8 cellular contexts compared by ENCODE assay signal in the genomic region with DNA sequence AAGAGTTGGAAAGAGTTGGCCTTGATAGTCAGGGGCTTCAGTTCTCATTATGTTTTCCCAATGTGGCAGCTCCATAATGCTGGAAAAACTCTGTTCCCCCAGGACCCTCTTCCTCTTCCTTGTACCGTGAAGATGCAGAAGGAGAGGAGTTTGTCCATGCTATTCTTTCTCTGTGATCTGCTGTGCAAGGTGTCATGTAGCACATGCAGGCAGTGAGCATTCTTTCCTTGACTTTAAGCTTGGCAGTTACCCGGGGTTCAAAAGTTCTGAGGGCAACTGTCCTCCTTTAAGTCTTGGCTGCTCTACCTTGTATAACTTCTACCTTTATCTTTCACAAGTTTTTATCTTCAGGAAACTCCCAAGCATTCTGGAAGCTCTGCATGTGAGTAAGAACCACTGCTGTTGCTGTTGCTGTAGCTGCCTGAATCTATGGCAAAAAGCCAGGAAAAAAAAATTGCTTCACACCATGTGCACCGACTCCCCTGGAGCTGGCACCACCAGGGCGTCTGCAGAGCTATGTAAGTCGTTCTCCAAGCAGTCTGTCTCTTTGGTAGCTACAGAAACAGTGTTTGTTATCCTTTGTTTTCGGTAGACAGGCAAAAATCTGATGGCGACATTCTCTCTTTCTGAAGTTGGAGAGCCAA. TPM values are rescaled to one million over a fixed set of nuclear protein-coding genes. Genes with fewer than 3 reads are reported as not detected.
DNase-seq lines count a peak whose midpoint lies in the region; ATAC-seq and TF ChIP-seq lines count a peak whose summit lies in the region.

No MANE protein-coding gene starts in this region.

- DNase-seq in AG20443 (ENCODE audit: low spot score) (peak; percentile 85), NCI-H446 treated with DMSO at 0.1 percent for 48 hours (lab: John Stamatoyannopoulos, UW) (peak; percentile 70), esophagus squamous epithelium (lab: John Stamatoyannopoulos, UW) (no peak), mucosa of descending colon (no peak), DMS53 treated with DMSO at 0.1 percent for 48 hours (lab: John Stamatoyannopoulos, UW; ENCODE audit: unreplicated experiment) (no peak)
- DNase-seq in natural killer cell treated with Interleukin-12 subunit alpha and Interleukin-12 subunit beta and Interleukin-15 and Interleukin-18, amount 100 ng/mL, for 72 hours (ENCODE audit: low spot score), result no peak

- H3K9me3 Mint-ChIP-seq in natural killer cell treated with Interleukin-12 subunit alpha and Interleukin-12 subunit beta and Interleukin-15 and Interleukin-18, amount 100 ng/mL, for 72 hours, result no peaks in the 10 kb centered on the region

- ATAC-seq in mucosa of descending colon, result peak; percentile 67
- ATAC-seq in HG02870 (IDR thresholded peaks at IDR 0.05; ENCODE audit: unreplicated experiment), result no peak
- ATAC-seq in natural killer cell treated with Interleukin-12 subunit alpha and Interleukin-12 subunit beta and Interleukin-15 and Interleukin-18, amount 100 ng/mL, for 72 hours, result no peak
- ATAC-seq in GM18867 (IDR thresholded peaks at IDR 0.05; ENCODE audit: unreplicated experiment), result no peak

- H3K4me3 ChIP-seq in esophagus squamous epithelium, result no peak overlapping the region
- no peak overlapping the region for H3K4me3 ChIP-seq in mucosa of descending colon

- H3K4me3 Mint-ChIP-seq in natural killer cell treated with Interleukin-12 subunit alpha and Interleukin-12 subunit beta and Interleukin-15 and Interleukin-18, amount 100 ng/mL, for 72 hours, result no peak overlapping the region

- H3K4me1 Mint-ChIP-seq in natural killer cell treated with Interleukin-12 subunit alpha and Interleukin-12 subunit beta and Interleukin-15 and Interleukin-18, amount 100 ng/mL, for 72 hours (ENCODE audit: low read depth in 2 of 2), result no peaks in the 10 kb centered on the region

- peak overlapping the region; percentile 29 to 74 (median 59) for H3K27ac ChIP-seq in esophagus squamous epithelium

- H3K36me3 ChIP-seq in esophagus squamous epithelium (no peaks in the 10 kb centered on the region), mucosa of descending colon (ENCODE audit: low read depth) (no peaks in the 10 kb centered on the region)

- no peaks in the 10 kb centered on the region for H3K36me3 Mint-ChIP-seq in natural killer cell treated with Interleukin-12 subunit alpha and Interleukin-12 subunit beta and Interleukin-15 and Interleukin-18, amount 100 ng/mL, for 72 hours

- H3K4me1 ChIP-seq in esophagus squamous epithelium (peaks cover 6 to 63% (median 33%) of the 10 kb centered on the region in 3 donors), mucosa of descending colon (ENCODE audit: low read depth) (no peaks in the 10 kb centered on the region)

- H3K27ac Mint-ChIP-seq in natural killer cell treated with Interleukin-12 subunit alpha and Interleukin-12 subunit beta and Interleukin-15 and Interleukin-18, amount 100 ng/mL, for 72 hours, result no peak overlapping the region

- TF ChIP-seq CTCF in esophagus squamous epithelium (IDR thresholded peaks at IDR 0.05), result peak in 1 of 6 experiments; percentile 4
- TF ChIP-seq CTCF in mucosa of descending colon (IDR thresholded peaks at IDR 0.05), result no peak

- H3K27me3 Mint-ChIP-seq in natural killer cell treated with Interleukin-12 subunit alpha and Interleukin-12 subunit beta and Interleukin-15 and Interleukin-18, amount 100 ng/mL, for 72 hours, result no peaks in the 10 kb centered on the region

- H3K9me3 ChIP-seq in esophagus squamous epithelium (no peaks in the 10 kb centered on the region), mucosa of descending colon (no peaks in the 10 kb centered on the region)

- 18 to 32% methylated on average over 7 of the region's 7 CpGs for WGBS in esophagus squamous epithelium, 2 donors

- no peak for TF ChIP-seq POLR2A in esophagus squamous epithelium (IDR thresholded peaks at IDR 0.05)

- intact Hi-C loops in esophagus squamous epithelium (cut with DNase I), result no loop called here
- intact Hi-C loops in mucosa of descending colon (cut with DNase I, micrococcal nuclease), result no loop called here

- no peaks in the 10 kb centered on the region for H3K27me3 ChIP-seq in esophagus squamous epithelium

RNA-seq across cellular contexts. Expression of a gene that starts 42.7 kb away (rescaled TPM):
- total RNA-seq in esophagus squamous epithelium (10 to 100 TPM; 19.1 to 80.3 (median 57.9) TPM), mucosa of descending colon (100 to 1,000 TPM in 1 of 3 donors, 10 to 100 TPM in 2; 71.2 to 172 (median 88.0) TPM)
- 10 to 100 TPM; 47.8 to 88.4 TPM for total RNA-seq in natural killer cell treated with Interleukin-12 subunit alpha and Interleukin-12 subunit beta and Interleukin-15 and Interleukin-18, amount 100 ng/mL, for 72 hours

Comparison
In these comparisons a context has a peak if more than half of its experiments do, and no peak if none do; other contexts are left out.
1. DNase-seq: peak in AG20443 (single experiment) and NCI-H446 treated with DMSO at 0.1 percent for 48 hours (single experiment); none in esophagus squamous epithelium (single experiment), mucosa of descending colon (0 of 3), natural killer cell treated with Interleukin-12 subunit alpha and Interleukin-12 subunit beta and Interleukin-15 and Interleukin-18, amount 100 ng/mL, for 72 hours (single experiment) and DMS53 treated with DMSO at 0.1 percent for 48 hours (single experiment).